8 cellular contexts compared by ENCODE assay signal in genomic region chr5:169637085-169637855, GRCh38. TPM values are rescaled to one million over a fixed set of nuclear protein-coding genes. Genes with fewer than 3 reads are reported as not detected.
A peak's percentile ranks its signal among the peaks of the same experiment; 100 is the strongest.
DNase-seq lines count a peak whose midpoint lies in the region; ATAC-seq lines count a peak whose summit lies in the region.

Gene DOCK2 (plus strand): TSS chr5:169637275. CDS start chr5:169637327, 52 bp downstream.

- H3K27me3 Mint-ChIP-seq in activated naive CD8-positive, alpha-beta T cell: no peaks in the 10 kb centered on the region
- peaks cover 0 to 2% (median 1%) of the 10 kb centered on the region in 3 donors for H3K27me3 Mint-ChIP-seq in immature natural killer cell (ENCODE audit: low read depth in 3 of 3)

- peaks cover 50% of the 10 kb centered on the region for H3K4me1 Mint-ChIP-seq in activated naive CD8-positive, alpha-beta T cell (ENCODE audit: low read depth)
- H3K4me1 Mint-ChIP-seq in immature natural killer cell: peaks cover 53 to 60% of the 10 kb centered on the region in 2 donors

- H3K9me3 Mint-ChIP-seq in activated naive CD8-positive, alpha-beta T cell (ENCODE audit: low read depth): peaks cover 4% of the 10 kb centered on the region
- H3K9me3 Mint-ChIP-seq in immature natural killer cell: no peaks in the 10 kb centered on the region

- H3K4me3 Mint-ChIP-seq in activated naive CD8-positive, alpha-beta T cell: peak within 1 kb of the TSS; percentile 96
- H3K4me3 Mint-ChIP-seq in immature natural killer cell: peak within 1 kb of the TSS; percentile 92 to 96 (median 95)

- DNase-seq in SKM-1 treated with dmso at 0.1 percent for 144 hours (lab: John Stamatoyannopoulos, UW; ENCODE audit: unreplicated experiment) (peak; percentile 82), immature natural killer cell (peak; percentile 61 to 64 (median 64)), RKO (ENCODE audit: low spot score) (no peak), NCI-H446 treated with DMSO at 0.1 percent for 48 hours (lab: John Stamatoyannopoulos, UW) (no peak)
- peak; percentile 71 for DNase-seq in stimulated activated CD4-positive, alpha-beta T cell treated with anti-CD3 and anti-CD28 coated beads, Interleukin-4, amount 100 ng/mL, for 1 hour

- peak within 1 kb of the TSS; percentile 94 for H3K27ac Mint-ChIP-seq in activated naive CD8-positive, alpha-beta T cell
- H3K27ac Mint-ChIP-seq in immature natural killer cell: peak within 1 kb of the TSS; percentile 87 to 94 (median 92)

- peak; percentile 93 for ATAC-seq in GM18511 (IDR thresholded peaks at IDR 0.05; ENCODE audit: unreplicated experiment)
- peak; percentile 89 for ATAC-seq in HG02938 (IDR thresholded peaks at IDR 0.05; ENCODE audit: unreplicated experiment)

- peaks cover 26% of the 10 kb centered on the region for H3K36me3 Mint-ChIP-seq in activated naive CD8-positive, alpha-beta T cell
- H3K36me3 Mint-ChIP-seq in immature natural killer cell: peaks cover 4 to 16% (median 14%) of the 10 kb centered on the region in 3 donors

RNA-seq across cellular contexts. Expression of gene DOCK2, which starts in this region (rescaled TPM):
- 100 to 1,000 TPM in 1 of 3 donors, 10 to 100 TPM in 2; 42.4 to 121 (median 48.9) TPM for polyA plus RNA-seq in immature natural killer cell

Comparison
In these comparisons a context has a peak if more than half of its experiments do, and no peak if none do; other contexts are left out.
1. DNase-seq: peak in SKM-1 treated with dmso at 0.1 percent for 144 hours (single experiment), immature natural killer cell (3 of 3) and stimulated activated CD4-positive, alpha-beta T cell treated with anti-CD3 and anti-CD28 coated beads, Interleukin-4, amount 100 ng/mL, for 1 hour (single experiment); none in RKO (single experiment) and NCI-H446 treated with DMSO at 0.1 percent for 48 hours (single experiment).